In genomic region chr10:110527731-110528171, GRCh38 we compare ENCODE assay signal across 15 cellular contexts. TPM values are rescaled to one million over a fixed set of nuclear protein-coding genes. Genes with fewer than 3 reads are reported as not detected.
DNase-seq lines count a peak whose midpoint lies in the region; ATAC-seq and TF ChIP-seq lines count a peak whose summit lies in the region.
"Had no signal": no experiment of that assay in that cellular context is flagged by ENCODE, and none has a peak within 500 bp of the region (broad histone marks: within the 10 kb centered on the region; RNA-seq: fewer than 3 reads in every experiment).

No MANE protein-coding gene starts in this region.

- H3K27ac Mint-ChIP-seq in endothelial cell (ENCODE audit: unreplicated experiment): peak overlapping the region; percentile 21

- ATAC-seq in SK-N-SH treated with all-trans-retinoic acid at 6 μM for 48 hours (peak; percentile 46), HG03378 (IDR thresholded peaks at IDR 0.05; ENCODE audit: unreplicated experiment) (no peak)
- ATAC-seq in stimulated activated naive CD8-positive, alpha-beta T cell treated with anti-CD3 and anti-CD28 coated beads, Interleukin-15, Interleukin-2, amounts not matched to agents 100 U/mL and 50 U/mL, for 24 hours: no peak
- ATAC-seq: lower lobe of right lung had no signal

- no peak for TF ChIP-seq CTCF in endothelial cell (IDR thresholded peaks at IDR 0.05; ENCODE audit: unreplicated experiment)

- H3K4me3 Mint-ChIP-seq in endothelial cell (ENCODE audit: unreplicated experiment): no peak overlapping the region

- no peaks in the 10 kb centered on the region for H3K9me3 Mint-ChIP-seq in endothelial cell (ENCODE audit: unreplicated experiment)

- DNase-seq in activated CD8-positive, alpha-beta memory T cell treated with anti-CD3 and anti-CD28 coated beads for 24 hours: peak; percentile 56
- DNase-seq in activated CD8-positive, alpha-beta memory T cell treated with anti-CD3 and anti-CD28 coated beads, Interleukin-2, amount 50 U/mL, for 48 hours: no peak
- no peak for DNase-seq in endothelial cell (ENCODE audit: low spot score)
- peak; percentile 25 for DNase-seq in stimulated activated naive CD8-positive, alpha-beta T cell treated with anti-CD3 and anti-CD28 coated beads, Interleukin-15, Interleukin-2, amounts not matched to agents 100 U/mL and 50 U/mL, for 24 hours
- no peak for DNase-seq in kidney tubule cell (ENCODE audit: low spot score)
- DNase-seq in NCI-H446 treated with DMSO at 0.1 percent for 48 hours (lab: John Stamatoyannopoulos, UW): no peak
- DNase-seq: activated effector memory CD4-positive, alpha-beta T cell treated with Interleukin-2 at 50 U/mL for 16 hours; DMS79; lower lobe of right lung; NCI-H1417 treated with DMSO at 0.1 percent for 48 hours; Right ventricle myocardium superior; trophoblast cell; WERI-Rb-1 had no signal

- peaks cover 3% of the 10 kb centered on the region for H3K27me3 Mint-ChIP-seq in endothelial cell (ENCODE audit: unreplicated experiment)

- no peaks in the 10 kb centered on the region for H3K36me3 Mint-ChIP-seq in endothelial cell (ENCODE audit: low read depth, unreplicated experiment)

- peaks cover 44% of the 10 kb centered on the region for H3K4me1 Mint-ChIP-seq in endothelial cell (ENCODE audit: unreplicated experiment)

TF ChIP-seq in SK-N-SH treated with all-trans-retinoic acid at 6 μM for 48 hours, 23 proteins besides CTCF, POLR2A, EP300 and RAD21:
- TF ChIP-seq BACH2 (CRISPR knock-in tag; IDR thresholded peaks at IDR 0.05; ENCODE audit: borderline replicate concordance) (no peak), OSR1 (CRISPR knock-in tag; IDR thresholded peaks at IDR 0.05) (no peak), PPARA (CRISPR knock-in tag; IDR thresholded peaks at IDR 0.05; ENCODE audit: borderline replicate concordance) (no peak), ZNF565 (CRISPR knock-in tag; conservative IDR thresholded peaks at IDR 0.05; ENCODE audit: low read depth) (no peak), ESRRG (CRISPR knock-in tag; IDR thresholded peaks at IDR 0.05) (no peak), RARB (CRISPR knock-in tag; IDR thresholded peaks at IDR 0.05) (no peak), GLIS3 (CRISPR knock-in tag; IDR thresholded peaks at IDR 0.05) (no peak), ZFP30 (CRISPR knock-in tag; IDR thresholded peaks at IDR 0.05) (no peak), TOX (CRISPR knock-in tag; IDR thresholded peaks at IDR 0.05; ENCODE audit: borderline replicate concordance) (no peak), CSRNP3 (CRISPR knock-in tag; IDR thresholded peaks at IDR 0.05) (no peak), CSDC2 (CRISPR knock-in tag; IDR thresholded peaks at IDR 0.05) (no peak), POU6F1 (CRISPR knock-in tag; IDR thresholded peaks at IDR 0.05; ENCODE audit: borderline replicate concordance, low read depth) (no peak), ZNF70 (CRISPR knock-in tag; IDR thresholded peaks at IDR 0.05) (no peak), ZNF8 (CRISPR knock-in tag; IDR thresholded peaks at IDR 0.05) (no peak), TSHZ2 (CRISPR knock-in tag; IDR thresholded peaks at IDR 0.05) (no peak), CREB5 (CRISPR knock-in tag; IDR thresholded peaks at IDR 0.05; ENCODE audit: low read depth) (no peak)

RNA-seq across cellular contexts. Expression of gene DUSP5, which starts 30.0 kb away (rescaled TPM):
- total RNA-seq in endothelial cell (ENCODE audit: unreplicated experiment): 46.0 TPM

RNA-seq across cellular contexts. Expression of gene SMC3, which starts 39.7 kb away (rescaled TPM):
- total RNA-seq in endothelial cell (ENCODE audit: unreplicated experiment): 36.2 TPM

Comparison
In these comparisons a context has a peak if more than half of its experiments do, and no peak if none do; other contexts are left out.
1. DNase-seq: peak in activated CD8-positive, alpha-beta memory T cell treated with anti-CD3 and anti-CD28 coated beads for 24 hours (single experiment) and stimulated activated naive CD8-positive, alpha-beta T cell treated with anti-CD3 and anti-CD28 coated beads, Interleukin-15, Interleukin-2, amounts not matched to agents 100 U/mL and 50 U/mL, for 24 hours (single experiment); none in activated CD8-positive, alpha-beta memory T cell treated with anti-CD3 and anti-CD28 coated beads, Interleukin-2, amount 50 U/mL, for 48 hours (single experiment), endothelial cell (single experiment), kidney tubule cell (single experiment) and NCI-H446 treated with DMSO at 0.1 percent for 48 hours (single experiment).